Comparison of ENCODE assay signal across 24 cellular contexts in genomic region chr14:98512501-98513251, GRCh38.
A peak's percentile ranks its signal among the peaks of the same experiment; 100 is the strongest.
DNase-seq lines count a peak whose midpoint lies in the region; ATAC-seq, FAIRE-seq and TF ChIP-seq lines count a peak whose summit lies in the region.
"Had no signal": no experiment of that assay in that cellular context is flagged by ENCODE, and none has a peak within 500 bp of the region (broad histone marks: within the 10 kb centered on the region; RNA-seq: fewer than 3 reads in every experiment).

No MANE protein-coding gene starts in this region.

- no peak overlapping the region for H3T11ph ChIP-seq in H9 (ENCODE audit: low read length)

- no peaks in the 10 kb centered on the region for H3K27me3 ChIP-seq in H9 (ENCODE audit: insufficient read depth, low read length)
- H3K27me3 ChIP-seq in parathyroid adenoma (ENCODE audit: control insufficient read depth, insufficient read depth, low read length): no peaks in the 10 kb centered on the region
- H3K27me3 ChIP-seq in suprapubic skin: no peaks in the 10 kb centered on the region
- H3K27me3 ChIP-seq: body of pancreas, transverse colon had no signal

- POLR2A ChIA-PET in activated naive CD8-positive, alpha-beta T cell treated with anti-CD3 and anti-CD28 coated beads, Interleukin-2, amount 10 ng/mL, durations not matched to agents 7 days and 5 days (lab: Charles Lee): no interaction called here

- peaks cover 3 to 4% of the 10 kb centered on the region in 2 donors for H3K36me3 Mint-ChIP-seq in activated T-cell treated with anti-CD3 and anti-CD28 coated beads, Interleukin-2, amount 50 U/mL, for 72 hours (ENCODE audit: insufficient read depth in 2 of 2)
- H3K36me3 Mint-ChIP-seq in H9 (ENCODE audit: insufficient read depth in 1 of 3, low read depth in 3 of 3): no peaks in the 10 kb centered on the region
- H3K36me3 Mint-ChIP-seq in activated naive CD8-positive, alpha-beta T cell treated with anti-CD3 and anti-CD28 coated beads, Interleukin-2, amount 10 ng/mL, durations not matched to agents 7 days and 5 days: peaks cover 4% of the 10 kb centered on the region
- H3K36me3 Mint-ChIP-seq: stimulated activated naive B cell treated with anti-CD40 and anti-IgM and Interleukin-4, amounts not matched to agents 10 μg/mL and 1 μg/mL and 100 μg/mL, for 72 hours had no signal

- no peak overlapping the region for H3K18ac ChIP-seq in H9 (ENCODE audit: insufficient read length, low read depth, low read length)

- H4K5ac ChIP-seq in H9 (ENCODE audit: insufficient read length, low read depth, low read length): no peak overlapping the region

- no peak overlapping the region for H3K9ac ChIP-seq in H9 (ENCODE audit: extremely low read depth, insufficient read length, low read length)
- H3K9ac ChIP-seq in parathyroid adenoma: no peak overlapping the region

- H3K56ac ChIP-seq in H9 (ENCODE audit: insufficient read length, low read depth, low read length): no peak overlapping the region

- DNase-seq in activated T-cell treated with anti-CD3 and anti-CD28 coated beads, Interleukin-2, amount 50 U/mL, for 72 hours: no peak
- DNase-seq in activated T-cell treated with anti-CD3 and anti-CD28 coated beads, Interleukin-2, amount 50 U/mL, for 1 hour: no peak
- DNase-seq in H9 (no peak), H54 (ENCODE audit: insufficient read length, low spot score) (no peak), suprapubic skin (ENCODE audit: low spot score in 2 of 2) (no peak), NAMALWA (ENCODE audit: low spot score) (no peak)
- no peak for DNase-seq in activated naive CD8-positive, alpha-beta T cell treated with anti-CD3 and anti-CD28 coated beads, Interleukin-2, amount 10 ng/mL, durations not matched to agents 7 days and 5 days
- DNase-seq: activated CD4-positive, CD25-positive, alpha-beta regulatory T cell; body of pancreas; HCEC 1CT; heart left ventricle; NCI-H187 treated with DMSO at 0.1 percent for 48 hours; NCI-H226; stimulated activated CD4-positive, alpha-beta T cell treated with anti-CD3 and anti-CD28 coated beads, Interleukin-1b, Interleukin-23, amount 100 ng/mL, for 48 hours; stimulated activated naive B cell treated with anti-CD40 and anti-IgM and Interleukin-4, amounts not matched to agents 10 μg/mL and 1 μg/mL and 100 μg/mL, for 72 hours; transverse colon had no signal

- peaks cover 43% of the 10 kb centered on the region for H3K4me1 Mint-ChIP-seq in activated T-cell treated with anti-CD3 and anti-CD28 coated beads, Interleukin-2, amount 50 U/mL, for 72 hours (ENCODE audit: low read depth)
- peaks cover 15 to 17% of the 10 kb centered on the region in 2 experiments for H3K4me1 Mint-ChIP-seq in H9
- peaks cover 21% of the 10 kb centered on the region for H3K4me1 Mint-ChIP-seq in activated naive CD8-positive, alpha-beta T cell treated with anti-CD3 and anti-CD28 coated beads, Interleukin-2, amount 10 ng/mL, durations not matched to agents 7 days and 5 days
- H3K4me1 Mint-ChIP-seq: neural crest cell; stimulated activated naive B cell treated with anti-CD40 and anti-IgM and Interleukin-4, amounts not matched to agents 10 μg/mL and 1 μg/mL and 100 μg/mL, for 72 hours had no signal

- H2AFZ ChIP-seq in H9 (ENCODE audit: low read length): peak overlapping the region; percentile 84
- H2AFZ ChIP-seq in parathyroid adenoma: peak overlapping the region; percentile 15

- H3K79me2 ChIP-seq in H9 (ENCODE audit: insufficient read depth, low read length) (no peaks in the 10 kb centered on the region), parathyroid adenoma (no peaks in the 10 kb centered on the region)

- no peak overlapping the region for H4K8ac ChIP-seq in H9 (replicated peaks; ENCODE audit: insufficient read length, low read depth, low read length)

- H3K36me3 ChIP-seq in parathyroid adenoma (ENCODE audit: control insufficient read depth, insufficient read depth, low read length) (no peaks in the 10 kb centered on the region), suprapubic skin (no peaks in the 10 kb centered on the region)
- H3K36me3 ChIP-seq: heart left ventricle, transverse colon had no signal

- H3K14ac ChIP-seq in H9 (ENCODE audit: insufficient read depth, low read length): no peak overlapping the region

- H3K27ac Mint-ChIP-seq in activated T-cell treated with anti-CD3 and anti-CD28 coated beads, Interleukin-2, amount 50 U/mL, for 72 hours: peak overlapping the region; percentile 63
- 0 out of 7 replicates have a peak overlapping the region, but pooled peaks of 1 of the 3 experiments have one; percentile 14 for H3K27ac Mint-ChIP-seq in H9
- H3K27ac Mint-ChIP-seq in activated naive CD8-positive, alpha-beta T cell treated with anti-CD3 and anti-CD28 coated beads, Interleukin-2, amount 10 ng/mL, durations not matched to agents 7 days and 5 days: peak overlapping the region; percentile 46
- H3K27ac Mint-ChIP-seq: progenitor cell of endocrine pancreas; stimulated activated naive B cell treated with anti-CD40 and anti-IgM and Interleukin-4, amounts not matched to agents 10 μg/mL and 1 μg/mL and 100 μg/mL, for 72 hours had no signal

- no peak for FAIRE-seq in H54 (lab: Jason Lieb, UNC)
- FAIRE-seq: colon, endometrium, RCC 7860 had no signal

- no peak overlapping the region for H2BK5ac ChIP-seq in H9 (ENCODE audit: insufficient read length, low read length)

- H3K4me1 ChIP-seq in H9 (ENCODE audit: insufficient read depth, low read length): no peaks in the 10 kb centered on the region
- no peaks in the 10 kb centered on the region for H3K4me1 ChIP-seq in parathyroid adenoma
- no peaks in the 10 kb centered on the region for H3K4me1 ChIP-seq in suprapubic skin
- H3K4me1 ChIP-seq: body of pancreas, heart left ventricle, transverse colon had no signal

- H2BK20ac ChIP-seq in H9 (ENCODE audit: low read depth, low read length, poor library complexity, severe bottlenecking): no peak overlapping the region

- no peaks in the 10 kb centered on the region for H3K23me2 ChIP-seq in H9 (ENCODE audit: insufficient read length, low read depth, low read length, poor library complexity, severe bottlenecking)

- WGBS in H9 (ENCODE audit: extremely low coverage, insufficient read length, low lambda C conversion rate): no CpG with 5 or more reads among the region's 10 CpGs
- 44% methylated on average over 10 of the region's 10 CpGs for WGBS in suprapubic skin

- no peak for TF ChIP-seq POLR2A in H54 (IDR thresholded peaks at IDR 0.05; ENCODE audit: low read depth, low read length)
- TF ChIP-seq POLR2A in suprapubic skin (IDR thresholded peaks at IDR 0.05): no peak

- H3K4me3 ChIP-seq in parathyroid adenoma (ENCODE audit: low read depth, low read length) (no peak overlapping the region), suprapubic skin (no peak overlapping the region)
- H3K4me3 ChIP-seq: body of pancreas, heart left ventricle, SK-N-MC, transverse colon had no signal

- H3K27ac ChIP-seq in H9 (ENCODE audit: insufficient read length, low read depth, low read length): no peak overlapping the region
- H3K27ac ChIP-seq in parathyroid adenoma: no peak overlapping the region
- no peak overlapping the region for H3K27ac ChIP-seq in suprapubic skin
- H3K27ac ChIP-seq: body of pancreas, C4-2B, heart left ventricle, SK-N-MC, transverse colon had no signal

- H3K9me3 ChIP-seq in H9 (ENCODE audit: control insufficient read depth, low read depth, low read length): no peaks in the 10 kb centered on the region
- no peaks in the 10 kb centered on the region for H3K9me3 ChIP-seq in parathyroid adenoma (ENCODE audit: control insufficient read depth, low read length)
- H3K9me3 ChIP-seq in suprapubic skin: no peaks in the 10 kb centered on the region
- H3K9me3 ChIP-seq: body of pancreas, transverse colon had no signal

- no peak for TF ChIP-seq EP300 in suprapubic skin (IDR thresholded peaks at IDR 0.05)

- no peak for TF ChIP-seq CTCF in H9 (conservative IDR thresholded peaks at IDR 0.05)
- TF ChIP-seq CTCF in parathyroid adenoma (IDR thresholded peaks at IDR 0.05): no peak
- no peak for TF ChIP-seq CTCF in suprapubic skin (IDR thresholded peaks at IDR 0.05)

- peaks cover 0 to 1% of the 10 kb centered on the region in 2 donors for H3K9me3 Mint-ChIP-seq in activated T-cell treated with anti-CD3 and anti-CD28 coated beads, Interleukin-2, amount 50 U/mL, for 72 hours
- no peaks in the 10 kb centered on the region for H3K9me3 Mint-ChIP-seq in H9
- peaks cover 10% of the 10 kb centered on the region for H3K9me3 Mint-ChIP-seq in activated naive CD8-positive, alpha-beta T cell treated with anti-CD3 and anti-CD28 coated beads, Interleukin-2, amount 10 ng/mL, durations not matched to agents 7 days and 5 days
- H3K9me3 Mint-ChIP-seq: neural crest cell had no signal

- H2BK15ac ChIP-seq in H9 (ENCODE audit: low read depth, low read length): no peak overlapping the region

- no peak overlapping the region for H3K4ac ChIP-seq in H9 (ENCODE audit: low read depth, low read length)

- H4K91ac ChIP-seq in H9 (ENCODE audit: insufficient read length, low read depth, low read length): no peak overlapping the region

- peak overlapping the region; percentile 56 to 69 for H3K4me3 Mint-ChIP-seq in activated T-cell treated with anti-CD3 and anti-CD28 coated beads, Interleukin-2, amount 50 U/mL, for 72 hours
- H3K4me3 Mint-ChIP-seq in H9: no peak overlapping the region
- peak overlapping the region; percentile 6 for H3K4me3 Mint-ChIP-seq in activated naive CD8-positive, alpha-beta T cell treated with anti-CD3 and anti-CD28 coated beads, Interleukin-2, amount 10 ng/mL, durations not matched to agents 7 days and 5 days
- H3K4me3 Mint-ChIP-seq: neural crest cell; stimulated activated naive B cell treated with anti-CD40 and anti-IgM and Interleukin-4, amounts not matched to agents 10 μg/mL and 1 μg/mL and 100 μg/mL, for 72 hours had no signal

- no peak overlapping the region for H3K23ac ChIP-seq in H9 (ENCODE audit: insufficient read length, low read depth, low read length)

- H4K20me1 ChIP-seq in H9 (ENCODE audit: control insufficient read depth, insufficient read depth, insufficient read length): no peaks in the 10 kb centered on the region

- H3K4me2 ChIP-seq in H9 (ENCODE audit: insufficient read depth, insufficient read length, low read length) (no peak overlapping the region), parathyroid adenoma (ENCODE audit: low read length) (no peak overlapping the region)

- no peak overlapping the region for H2BK120ac ChIP-seq in H9 (ENCODE audit: low read depth, low read length, poor library complexity, severe bottlenecking)

- no peak overlapping the region for H2AK5ac ChIP-seq in H9 (ENCODE audit: insufficient read length, low read length)

- ATAC-seq in activated T-cell treated with anti-CD3 and anti-CD28 coated beads, Interleukin-2, amount 50 U/mL, for 72 hours (replicated peaks in 1 of 2): peak; percentile 44 to 60
- ATAC-seq in activated naive CD8-positive, alpha-beta T cell treated with anti-CD3 and anti-CD28 coated beads, Interleukin-2, amount 10 ng/mL, durations not matched to agents 7 days and 5 days (ENCODE audit: low read depth): no peak
- ATAC-seq: body of pancreas; heart left ventricle; stimulated activated naive B cell treated with anti-CD40 and anti-IgM and Interleukin-4, amounts not matched to agents 10 μg/mL and 1 μg/mL and 100 μg/mL, for 72 hours had no signal

- H3K27me3 Mint-ChIP-seq in activated T-cell treated with anti-CD3 and anti-CD28 coated beads, Interleukin-2, amount 50 U/mL, for 72 hours (ENCODE audit: low read depth): no peaks in the 10 kb centered on the region
- H3K27me3 Mint-ChIP-seq in H9 (ENCODE audit: low read depth): no peaks in the 10 kb centered on the region; the same call in 1 of the 2 replicates
- H3K27me3 Mint-ChIP-seq in activated naive CD8-positive, alpha-beta T cell treated with anti-CD3 and anti-CD28 coated beads, Interleukin-2, amount 10 ng/mL, durations not matched to agents 7 days and 5 days: no peaks in the 10 kb centered on the region
- H3K27me3 Mint-ChIP-seq: stimulated activated naive B cell treated with anti-CD40 and anti-IgM and Interleukin-4, amounts not matched to agents 10 μg/mL and 1 μg/mL and 100 μg/mL, for 72 hours had no signal

- no peak overlapping the region for H2BK12ac ChIP-seq in H9 (ENCODE audit: insufficient read length, low read depth, low read length)

- no peaks in the 10 kb centered on the region for H3K79me1 ChIP-seq in H9 (ENCODE audit: insufficient read depth, low read depth, low read length, poor library complexity, severe bottlenecking)

Comparison
In these comparisons a context has a peak if more than half of its experiments do, and no peak if none do; other contexts are left out.
1. H3K4me3 Mint-ChIP-seq: peak in activated T-cell treated with anti-CD3 and anti-CD28 coated beads, Interleukin-2, amount 50 U/mL, for 72 hours (2 of 2) and activated naive CD8-positive, alpha-beta T cell treated with anti-CD3 and anti-CD28 coated beads, Interleukin-2, amount 10 ng/mL, durations not matched to agents 7 days and 5 days (single experiment); none in H9 (0 of 2).